In the genomic region with DNA sequence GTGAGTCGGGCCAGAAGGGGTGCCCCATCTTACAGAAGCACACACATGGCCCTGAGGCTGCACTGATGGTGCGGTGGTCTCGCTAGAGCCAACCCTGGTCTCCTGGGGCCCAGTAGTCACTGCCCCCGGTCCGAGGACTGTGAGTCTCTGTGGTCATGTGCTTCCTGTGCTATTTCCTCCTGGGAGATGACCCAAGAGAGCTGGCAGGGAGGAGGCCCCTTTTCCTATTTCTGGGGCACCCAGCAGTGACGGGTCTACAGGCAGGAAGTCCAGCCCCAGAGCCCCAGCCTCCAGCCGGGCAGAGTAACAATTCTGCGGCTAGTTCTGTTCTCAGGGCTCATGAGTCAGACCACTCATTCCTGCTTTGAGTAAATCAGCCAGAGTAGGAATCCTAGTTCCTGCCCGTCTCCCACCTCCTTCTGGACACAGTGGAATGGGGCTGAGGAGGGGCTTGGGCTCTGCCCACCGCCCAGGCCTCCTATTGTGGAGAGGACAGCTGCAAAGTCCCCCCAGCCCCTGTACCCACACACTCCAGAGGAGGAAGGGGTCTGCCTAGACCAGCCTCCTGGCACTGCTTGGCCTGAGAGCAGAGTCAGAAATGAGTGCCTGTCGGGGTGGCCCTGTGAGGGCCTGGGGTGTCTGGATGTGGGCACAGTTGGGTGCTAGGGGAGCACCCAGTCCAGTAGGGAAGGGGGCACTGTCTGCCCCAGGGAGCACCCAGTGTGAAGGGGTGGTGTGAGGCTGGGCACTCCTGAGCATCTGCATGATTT, we compare ENCODE assay signal across 8 cellular contexts.
DNase-seq lines count a peak whose midpoint lies in the region; ATAC-seq and TF ChIP-seq lines count a peak whose summit lies in the region.

No MANE protein-coding gene starts in this region.

- H3K4me3 ChIP-seq in CD8-positive, alpha-beta T cell (ENCODE audit: low read depth, low read length), result no peak overlapping the region

- POLR2A ChIA-PET in CD8-positive, alpha-beta T cell (lab: Charles Lee), result no interaction called here

- peaks cover 2% of the 10 kb centered on the region for H3K36me3 Mint-ChIP-seq in CD8-positive, alpha-beta T cell
- H3K36me3 Mint-ChIP-seq in activated T-helper 17 cell treated with anti-CD3 and anti-CD28 coated beads, Interleukin-2, amount 50 U/mL, for 72 hours (ENCODE audit: low read depth), result peaks cover 17% of the 10 kb centered on the region

- H3K27ac ChIP-seq in CD8-positive, alpha-beta T cell (ENCODE audit: low read depth, low read length), result no peak overlapping the region

- peaks cover 16% of the 10 kb centered on the region for H3K4me1 ChIP-seq in CD8-positive, alpha-beta T cell (ENCODE audit: insufficient read depth, low read length)

- no peak for ATAC-seq in CD8-positive, alpha-beta T cell
- ATAC-seq in GM19467 (IDR thresholded peaks at IDR 0.05; ENCODE audit: unreplicated experiment), result peak; percentile 69
- peak; percentile 70 for ATAC-seq in HG03558 (IDR thresholded peaks at IDR 0.05; ENCODE audit: extremely low read depth, unreplicated experiment)
- peak; percentile 92 for ATAC-seq in activated T-helper 17 cell treated with anti-CD3 and anti-CD28 coated beads, Interleukin-2, amount 50 U/mL, for 72 hours (replicated peaks)
- peak; percentile 54 for ATAC-seq in Right ventricle myocardium superior (ENCODE audit: poor library complexity)
- peak; percentile 64 for ATAC-seq in sciatic nerve

- peaks cover 24% of the 10 kb centered on the region for H3K4me1 Mint-ChIP-seq in CD8-positive, alpha-beta T cell (ENCODE audit: low read depth)
- H3K4me1 Mint-ChIP-seq in activated T-helper 17 cell treated with anti-CD3 and anti-CD28 coated beads, Interleukin-2, amount 50 U/mL, for 72 hours, result peaks cover 27% of the 10 kb centered on the region

- intact Hi-C loops in CD8-positive, alpha-beta T cell (cut with DNase I, micrococcal nuclease), result no loop called here
- intact Hi-C loops in Right ventricle myocardium superior (cut with DNase I) (loop anchor here (5.0 kb wide), 1 partner anchor 34 kb away; no protein-coding TSS in a partner anchor), sciatic nerve (cut with DNase I) (no loop called here)

- DNase-seq in CD8-positive, alpha-beta T cell, result no peak
- peak; percentile 80 for DNase-seq in Right ventricle myocardium superior
- no peak for DNase-seq in sciatic nerve (ENCODE audit: low spot score)
- DNase-seq in superior temporal gyrus (ENCODE audit: extremely low spot score), result no peak
- DNase-seq in NCI-H446 (lab: John Stamatoyannopoulos, UW), result no peak

- no peaks in the 10 kb centered on the region for H3K27me3 Mint-ChIP-seq in CD8-positive, alpha-beta T cell (ENCODE audit: low read depth)
- no peaks in the 10 kb centered on the region for H3K27me3 Mint-ChIP-seq in activated T-helper 17 cell treated with anti-CD3 and anti-CD28 coated beads, Interleukin-2, amount 50 U/mL, for 72 hours

- H3K4me3 Mint-ChIP-seq in CD8-positive, alpha-beta T cell, result no peak overlapping the region
- H3K4me3 Mint-ChIP-seq in activated T-helper 17 cell treated with anti-CD3 and anti-CD28 coated beads, Interleukin-2, amount 50 U/mL, for 72 hours, result peak overlapping the region; percentile 50

- no peaks in the 10 kb centered on the region for H3K9me3 Mint-ChIP-seq in CD8-positive, alpha-beta T cell
- no peaks in the 10 kb centered on the region for H3K9me3 Mint-ChIP-seq in activated T-helper 17 cell treated with anti-CD3 and anti-CD28 coated beads, Interleukin-2, amount 50 U/mL, for 72 hours

- peak overlapping the region; percentile 37 for H3K27ac Mint-ChIP-seq in CD8-positive, alpha-beta T cell
- peak overlapping the region; percentile 84 for H3K27ac Mint-ChIP-seq in activated T-helper 17 cell treated with anti-CD3 and anti-CD28 coated beads, Interleukin-2, amount 50 U/mL, for 72 hours

- no peaks in the 10 kb centered on the region for H3K36me3 ChIP-seq in CD8-positive, alpha-beta T cell (ENCODE audit: insufficient read depth, low read length)

- no peak for TF ChIP-seq CTCF in CD8-positive, alpha-beta T cell (IDR thresholded peaks at IDR 0.05)

- CTCF ChIA-PET in CD8-positive, alpha-beta T cell (lab: Charles Lee), result interaction anchor here (0.7 kb wide), 1 partner anchor 23 kb away, joined by 3 read pairs; no protein-coding TSS in a partner anchor

- H3K27me3 ChIP-seq in CD8-positive, alpha-beta T cell (ENCODE audit: insufficient read depth, low read length), result no peaks in the 10 kb centered on the region

- H3K9me3 ChIP-seq in CD8-positive, alpha-beta T cell (ENCODE audit: low read length), result no peaks in the 10 kb centered on the region
